ENCODE assay signal across 22 cellular contexts in genomic region chr10:48749254-48749787, GRCh38.
"Had no signal": no experiment of that assay in that cellular context is flagged by ENCODE, and none has a peak within 500 bp of the region (broad histone marks: within the 10 kb centered on the region; RNA-seq: fewer than 3 reads in every experiment).

No MANE protein-coding gene starts in this region.

- H3K4me1 Mint-ChIP-seq: activated naive CD8-positive, alpha-beta T cell treated with anti-CD3 and anti-CD28 coated beads for 36 hours; neural crest cell; stimulated activated naive CD8-positive, alpha-beta T cell treated with anti-CD3 and anti-CD28 coated beads, Interleukin-15, amount 100 ng/mL, for 72 hours had no signal

- H3K27ac Mint-ChIP-seq: activated naive CD8-positive, alpha-beta T cell treated with anti-CD3 and anti-CD28 coated beads for 36 hours; progenitor cell of endocrine pancreas had no signal

- H3K4me1 ChIP-seq: tibial artery had no signal

- H3K9me3 ChIP-seq: mucosa of descending colon, tibial artery had no signal

- FAIRE-seq: bronchial epithelial cell, endometrium, keratinocyte had no signal

- DNase-seq: activated CD4-positive, alpha-beta T cell treated with anti-CD3 and anti-CD28 coated beads for 1 hour; activated CD4-positive, alpha-beta T cell treated with anti-CD3 and anti-CD28 coated beads, Interleukin-2, amount 50 U/mL, for 1 hour; activated CD8-positive, alpha-beta memory T cell treated with anti-CD3 and anti-CD28 coated beads for 24 hours; activated naive CD4-positive, alpha-beta T cell treated with Interleukin-2 at 50 U/mL for 16 hours; activated naive CD8-positive, alpha-beta T cell treated with anti-CD3 and anti-CD28 coated beads for 36 hours; activated T-cell treated with anti-CD3 and anti-CD28 coated beads, Interleukin-2, amount 50 U/mL, for 48 hours; cerebellar nuclear complex; foreskin fibroblast; left colon; mesendoderm; mucosa of descending colon; retina; stimulated activated CD4-positive, alpha-beta T cell treated with anti-CD3 and anti-CD28 coated beads, Interleukin-4, amount 100 ng/mL, for 24 hours; stimulated activated naive CD8-positive, alpha-beta T cell treated with anti-CD3 and anti-CD28 coated beads, Interleukin-15, amount 100 ng/mL, for 72 hours; T-helper 9 cell; tibial artery had no signal

- H3K36me3 ChIP-seq: tibial artery had no signal

- H3K4me3 ChIP-seq: coronary artery, mucosa of descending colon, tibial artery had no signal

- H3K27me3 ChIP-seq: tibial artery had no signal

- ATAC-seq: left colon; mucosa of descending colon; stimulated activated naive CD8-positive, alpha-beta T cell treated with anti-CD3 and anti-CD28 coated beads, Interleukin-15, amount 100 ng/mL, for 72 hours had no signal

- H3K4me3 Mint-ChIP-seq: activated naive CD8-positive, alpha-beta T cell treated with anti-CD3 and anti-CD28 coated beads for 36 hours; neural crest cell; stimulated activated naive CD8-positive, alpha-beta T cell treated with anti-CD3 and anti-CD28 coated beads, Interleukin-15, amount 100 ng/mL, for 72 hours had no signal

- H3K27ac ChIP-seq: coronary artery, tibial artery had no signal

- H3K27me3 Mint-ChIP-seq: activated naive CD8-positive, alpha-beta T cell treated with anti-CD3 and anti-CD28 coated beads for 36 hours; progenitor cell of endocrine pancreas; stimulated activated naive CD8-positive, alpha-beta T cell treated with anti-CD3 and anti-CD28 coated beads, Interleukin-15, amount 100 ng/mL, for 72 hours had no signal

- H3K36me3 Mint-ChIP-seq: activated naive CD8-positive, alpha-beta T cell treated with anti-CD3 and anti-CD28 coated beads for 36 hours had no signal
